In the genomic region with DNA sequence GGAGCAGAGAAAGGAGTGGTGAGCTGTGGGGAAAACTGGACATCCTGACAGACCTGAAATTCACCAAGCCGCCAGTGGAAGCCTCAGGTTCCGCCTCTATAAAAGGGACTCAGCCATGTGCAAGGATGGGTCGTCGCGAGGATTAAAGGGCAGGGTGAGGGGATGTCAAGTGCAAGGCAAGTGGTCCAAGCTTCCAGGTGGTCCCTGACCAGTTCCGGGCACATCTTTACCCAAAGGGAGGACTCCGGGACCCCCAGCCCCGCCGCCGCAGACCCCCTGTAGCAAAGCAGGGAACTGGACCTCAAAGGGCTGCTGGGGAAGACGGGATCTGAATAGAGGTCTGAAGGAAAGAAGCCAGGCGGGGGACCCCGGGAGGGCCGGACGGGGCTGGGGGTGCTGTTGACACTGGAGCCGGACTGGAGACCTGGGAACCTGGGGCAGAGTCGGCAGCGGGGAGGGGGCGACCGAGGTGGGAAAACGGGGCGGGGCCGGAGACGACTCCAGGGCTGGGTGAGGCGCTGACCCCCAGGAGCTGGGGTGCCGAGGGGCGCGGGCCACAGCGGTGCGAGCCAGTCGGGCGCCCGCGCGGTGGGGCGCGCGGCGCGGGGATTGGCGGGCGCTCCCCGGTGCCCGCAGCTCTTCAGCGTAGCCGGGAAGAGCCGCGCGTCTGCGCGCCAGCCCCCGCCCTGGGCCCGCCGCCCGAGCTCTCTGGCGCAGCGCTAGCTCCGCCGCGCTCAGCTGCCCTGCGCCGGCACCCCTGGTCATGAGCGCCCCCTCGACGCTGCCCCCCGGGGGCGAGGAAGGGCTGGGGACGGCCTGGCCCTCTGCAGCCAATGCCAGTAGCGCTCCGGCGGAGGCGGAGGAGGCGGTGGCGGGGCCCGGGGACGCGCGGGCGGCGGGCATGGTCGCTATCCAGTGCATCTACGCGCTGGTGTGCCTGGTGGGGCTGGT, we compare ENCODE assay signal across 18 cellular contexts. TPM values are rescaled to one million over a fixed set of nuclear protein-coding genes. Genes with fewer than 3 reads are reported as not detected.
DNase-seq lines count a peak whose midpoint lies in the region; ATAC-seq and TF ChIP-seq lines count a peak whose summit lies in the region.
"Had no signal": no experiment of that assay in that cellular context is flagged by ENCODE, and none has a peak within 500 bp of the region (broad histone marks: within the 10 kb centered on the region; RNA-seq: fewer than 3 reads in every experiment).

A gene with protein sequence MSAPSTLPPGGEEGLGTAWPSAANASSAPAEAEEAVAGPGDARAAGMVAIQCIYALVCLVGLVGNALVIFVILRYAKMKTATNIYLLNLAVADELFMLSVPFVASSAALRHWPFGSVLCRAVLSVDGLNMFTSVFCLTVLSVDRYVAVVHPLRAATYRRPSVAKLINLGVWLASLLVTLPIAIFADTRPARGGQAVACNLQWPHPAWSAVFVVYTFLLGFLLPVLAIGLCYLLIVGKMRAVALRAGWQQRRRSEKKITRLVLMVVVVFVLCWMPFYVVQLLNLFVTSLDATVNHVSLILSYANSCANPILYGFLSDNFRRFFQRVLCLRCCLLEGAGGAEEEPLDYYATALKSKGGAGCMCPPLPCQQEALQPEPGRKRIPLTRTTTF (plus strand): TSS at position 592 of the 951 bp plus-strand sequence. CDS start 172 bp downstream, at position 764.

- H3K27me3 Mint-ChIP-seq in nephron progenitor cell (ENCODE audit: low read depth, poor library complexity): peaks cover 84% of the 10 kb centered on the region

- peaks cover 25% of the 10 kb centered on the region for H3K4me1 Mint-ChIP-seq in nephron progenitor cell
- H3K4me1 Mint-ChIP-seq: activated CD4-positive, alpha-beta T cell treated with anti-CD3 and anti-CD28 coated beads, Interleukin-2, amount 10 ng/mL, durations not matched to agents 7 days and 5 days had no signal

- no peak within 1 kb of the TSS for H3K27ac ChIP-seq in heart right ventricle
- H3K27ac ChIP-seq: cardiac muscle cell had no signal

- TF ChIP-seq CTCF in heart right ventricle (IDR thresholded peaks at IDR 0.05) (no peak), nephron progenitor cell (IDR thresholded peaks at IDR 0.05) (no peak)

- no peaks in the 10 kb centered on the region for H3K36me3 ChIP-seq in heart right ventricle
- H3K36me3 ChIP-seq: cardiac muscle cell had no signal

- H3K27ac Mint-ChIP-seq in nephron progenitor cell: no peak within 1 kb of the TSS
- H3K27ac Mint-ChIP-seq: activated CD4-positive, alpha-beta T cell treated with anti-CD3 and anti-CD28 coated beads, Interleukin-2, amount 10 ng/mL, durations not matched to agents 7 days and 5 days; activated naive CD8-positive, alpha-beta T cell treated with anti-CD3 and anti-CD28 coated beads, Interleukin-2, amount 10 ng/mL, durations not matched to agents 7 days and 5 days had no signal

- peak; percentile 24 for ATAC-seq in Right ventricle myocardium inferior
- no peak for ATAC-seq in heart right ventricle
- ATAC-seq in left cardiac atrium: peak; percentile 53 to 56
- no peak for ATAC-seq in HG03159 (IDR thresholded peaks at IDR 0.05; ENCODE audit: unreplicated experiment)

- no peaks in the 10 kb centered on the region for H3K9me3 ChIP-seq in heart right ventricle

- DNase-seq in Right ventricle myocardium inferior (ENCODE audit: missing footprints) (no peak), heart right ventricle (no peak), left cardiac atrium (no peak), nephron progenitor cell (peak; percentile 56), hippocampal formation (lab: John Stamatoyannopoulos, UW) (no peak), NK-92 (lab: John Stamatoyannopoulos, UW; ENCODE audit: unreplicated experiment) (no peak), mucosa of gallbladder (ENCODE audit: low spot score) (no peak)
- DNase-seq: activated CD4-positive, alpha-beta T cell treated with anti-CD3 and anti-CD28 coated beads, Interleukin-2, amount 10 ng/mL, durations not matched to agents 7 days and 5 days; activated naive CD8-positive, alpha-beta T cell treated with anti-CD3 and anti-CD28 coated beads, Interleukin-2, amount 10 ng/mL, durations not matched to agents 7 days and 5 days; activated T-cell treated with anti-CD3 and anti-CD28 coated beads for 4 hours; C1 segment of cervical spinal cord; DMS153; NCI-H1417 treated with DMSO at 0.1 percent for 48 hours had no signal

- intact Hi-C loops in Right ventricle myocardium inferior (cut with DNase I) (no loop called here), heart right ventricle (cut with DNase I) (loop anchor here in 1 of 10 donors (10.0 kb wide), 1 partner anchor 340 kb away; no protein-coding TSS in a partner anchor), left cardiac atrium (cut with DNase I) (no loop called here)

- peaks cover 4% of the 10 kb centered on the region for H3K9me3 Mint-ChIP-seq in nephron progenitor cell
- H3K9me3 Mint-ChIP-seq: activated CD4-positive, alpha-beta T cell treated with anti-CD3 and anti-CD28 coated beads, Interleukin-2, amount 10 ng/mL, durations not matched to agents 7 days and 5 days; activated naive CD8-positive, alpha-beta T cell treated with anti-CD3 and anti-CD28 coated beads, Interleukin-2, amount 10 ng/mL, durations not matched to agents 7 days and 5 days had no signal

- H3K4me3 ChIP-seq in heart right ventricle: peak within 1 kb of the TSS in 5 of 10 donors; percentile 28 to 41 (median 35)
- H3K4me3 ChIP-seq: cardiac muscle cell had no signal

- H3K4me3 Mint-ChIP-seq in nephron progenitor cell: peak within 1 kb of the TSS; percentile 62
- H3K4me3 Mint-ChIP-seq: activated CD4-positive, alpha-beta T cell treated with anti-CD3 and anti-CD28 coated beads, Interleukin-2, amount 10 ng/mL, durations not matched to agents 7 days and 5 days; activated naive CD8-positive, alpha-beta T cell treated with anti-CD3 and anti-CD28 coated beads, Interleukin-2, amount 10 ng/mL, durations not matched to agents 7 days and 5 days had no signal

- WGBS in heart right ventricle, 2 donors: 22 to 24% methylated on average over 71 to 83 of the region's 83 CpGs

- no peaks in the 10 kb centered on the region for H3K36me3 Mint-ChIP-seq in nephron progenitor cell (ENCODE audit: low read depth)
- H3K36me3 Mint-ChIP-seq: activated naive CD8-positive, alpha-beta T cell treated with anti-CD3 and anti-CD28 coated beads, Interleukin-2, amount 10 ng/mL, durations not matched to agents 7 days and 5 days had no signal

- peaks cover 0 to 68% (median 42%) of the 10 kb centered on the region in 7 donors for H3K27me3 ChIP-seq in heart right ventricle

- peaks cover 0 to 20% (median 15%) of the 10 kb centered on the region in 9 donors for H3K4me1 ChIP-seq in heart right ventricle

RNA-seq across cellular contexts. Expression of the gene that starts here (rescaled TPM):
- total RNA-seq in Right ventricle myocardium inferior: not detected
- total RNA-seq in heart right ventricle: not detected
- not detected for polyA plus RNA-seq in heart right ventricle
- not detected for total RNA-seq in left cardiac atrium
- total RNA-seq in mucosa of gallbladder: not detected
- total RNA-seq: A172; activated CD4-positive, alpha-beta T cell treated with anti-CD3 and anti-CD28 coated beads, Interleukin-2, amount 10 ng/mL, durations not matched to agents 7 days and 5 days; activated naive CD8-positive, alpha-beta T cell treated with anti-CD3 and anti-CD28 coated beads, Interleukin-2, amount 10 ng/mL, durations not matched to agents 7 days and 5 days; cardiac muscle cell; LHCN-M2; myocyte had no signal
- polyA plus RNA-seq: cardiac muscle cell had no signal

Comparison
In these comparisons a context has a peak if more than half of its experiments do, and no peak if none do; other contexts are left out.
1. Peak in ATAC-seq in Right ventricle myocardium inferior; RNA of the gene not detected or under 1 TPM.
2. Peak in ATAC-seq in left cardiac atrium; RNA of the gene not detected or under 1 TPM.